Comparison of ENCODE assay signal across 10 cellular contexts in the genomic region with DNA sequence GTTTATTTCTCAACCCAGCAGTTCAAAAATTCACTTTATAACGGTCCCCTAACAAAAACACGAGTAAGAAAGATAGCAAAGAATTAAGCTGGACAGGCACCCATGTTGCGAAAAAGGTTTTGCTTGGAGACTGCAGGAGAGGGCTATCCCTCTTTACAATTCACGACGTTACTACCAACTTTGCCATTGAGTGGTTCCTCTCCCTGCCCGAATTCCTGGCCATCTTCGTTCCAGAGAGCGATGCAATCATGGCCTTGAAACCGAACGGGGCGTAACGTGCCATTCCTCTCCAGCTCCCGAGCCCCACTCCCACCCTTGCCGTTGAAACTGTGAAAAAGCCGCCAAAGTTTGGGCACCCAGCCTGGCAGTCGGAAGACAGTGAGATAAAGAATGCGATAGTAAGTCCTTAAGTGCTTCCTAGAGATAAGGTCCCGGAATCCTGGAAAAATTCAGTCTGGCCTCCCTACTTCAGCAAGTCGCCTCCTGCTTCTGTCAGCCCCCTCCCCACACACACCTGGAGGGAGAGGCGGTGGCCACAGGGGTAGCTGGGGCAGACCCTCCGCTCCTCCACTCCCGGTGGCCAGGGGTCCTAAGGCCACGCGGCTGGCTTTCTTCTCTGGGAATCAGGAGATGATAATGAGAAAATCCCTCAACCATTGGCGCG.
A peak's percentile ranks its signal among the peaks of the same experiment; 100 is the strongest.
DNase-seq lines count a peak whose midpoint lies in the region; ATAC-seq and TF ChIP-seq lines count a peak whose summit lies in the region.
"Had no signal": no experiment of that assay in that cellular context is flagged by ENCODE, and none has a peak within 500 bp of the region (broad histone marks: within the 10 kb centered on the region; RNA-seq: fewer than 3 reads in every experiment).

No MANE protein-coding gene starts in this region.

- H4K5ac ChIP-seq in mesendoderm (ENCODE audit: low read length), result no peak overlapping the region

- no peaks in the 10 kb centered on the region for H3K9me3 Mint-ChIP-seq in endodermal cell

- H3K4me1 ChIP-seq in endodermal cell (ENCODE audit: control insufficient read depth, insufficient read depth, low read length) (no peaks in the 10 kb centered on the region), mesendoderm (ENCODE audit: control insufficient read depth, low read depth, low read length) (peaks cover 8% of the 10 kb centered on the region), urinary bladder (ENCODE audit: insufficient read depth) (no peaks in the 10 kb centered on the region)

- H3K4me2 ChIP-seq in mesendoderm (ENCODE audit: low read length), result peak overlapping the region; percentile 70

- no peak overlapping the region for H3K27ac Mint-ChIP-seq in endodermal cell

- H2AK5ac ChIP-seq in mesendoderm (ENCODE audit: low read length), result no peak overlapping the region

- H3K27me3 ChIP-seq in endodermal cell (ENCODE audit: control insufficient read depth, insufficient read depth, low read length, poor library complexity, severe bottlenecking) (peaks cover 87% of the 10 kb centered on the region), mesendoderm (ENCODE audit: insufficient read depth, low read length, poor library complexity) (peaks cover 15% of the 10 kb centered on the region), MG63 (no peaks in the 10 kb centered on the region)

- no peak overlapping the region for H3K9ac ChIP-seq in endodermal cell (ENCODE audit: extremely low read depth, low read length, poor library complexity, severe bottlenecking)
- H3K9ac ChIP-seq in mesendoderm (ENCODE audit: low read length), result peak overlapping the region; percentile 56

- H3K4me1 Mint-ChIP-seq in endodermal cell, result peaks cover 37% of the 10 kb centered on the region

- peak overlapping the region; percentile 69 for H3K4me3 ChIP-seq in endodermal cell (ENCODE audit: low read length)
- H3K4me3 ChIP-seq in mesendoderm (ENCODE audit: low read length), result peak overlapping the region; percentile 12
- H3K4me3 ChIP-seq in urinary bladder (ENCODE audit: low read depth, low read length), result peak overlapping the region; percentile 14
- no peak overlapping the region for H3K4me3 ChIP-seq in MG63

- TF ChIP-seq CTCF in endodermal cell (conservative IDR thresholded peaks at IDR 0.05), result no peak

- H3K4ac ChIP-seq in mesendoderm (ENCODE audit: low read depth, low read length), result no peak overlapping the region

- DNase-seq in Right ventricle myocardium inferior (ENCODE audit: missing footprints) (no peak), cardiac septum (ENCODE audit: low spot score) (no peak), endodermal cell (peak; percentile 79), mesendoderm (peak; percentile 95), NK-92 (lab: John Stamatoyannopoulos, UW; ENCODE audit: unreplicated experiment) (no peak), MG63 (no peak), CD1c-positive myeloid dendritic cell (ENCODE audit: extremely low spot score) (no peak)
- DNase-seq: effector CD4-positive, alpha-beta T cell; MM.1S had no signal

- peak overlapping the region; percentile 1 for H3K18ac ChIP-seq in mesendoderm (ENCODE audit: low read length)

- H2BK15ac ChIP-seq in mesendoderm (replicated peaks; ENCODE audit: low read depth), result no peak overlapping the region

- H3K56ac ChIP-seq in mesendoderm (ENCODE audit: low read length), result peak overlapping the region; percentile 74

- H3K4me3 Mint-ChIP-seq in endodermal cell, result peak overlapping the region; percentile 50

- no peaks in the 10 kb centered on the region for H3K79me2 ChIP-seq in mesendoderm (ENCODE audit: control insufficient read depth, insufficient read depth, low read length)

- H3K23ac ChIP-seq in mesendoderm (ENCODE audit: low read length), result no peak overlapping the region

- H4K8ac ChIP-seq in mesendoderm (ENCODE audit: low read depth, low read length), result no peak overlapping the region

- H3K27ac ChIP-seq in endodermal cell (ENCODE audit: low read depth, low read length) (no peak overlapping the region), mesendoderm (ENCODE audit: low read depth, low read length) (no peak overlapping the region), urinary bladder (ENCODE audit: low read depth) (no peak overlapping the region)

- H3K36me3 ChIP-seq in endodermal cell (ENCODE audit: control insufficient read depth, insufficient read depth, low read length), result no peaks in the 10 kb centered on the region
- no peaks in the 10 kb centered on the region for H3K36me3 ChIP-seq in mesendoderm (ENCODE audit: control insufficient read depth, insufficient read depth, low read length)
- no peaks in the 10 kb centered on the region for H3K36me3 ChIP-seq in urinary bladder (ENCODE audit: insufficient read depth)
- H3K36me3 ChIP-seq in MG63, result no peaks in the 10 kb centered on the region

- ATAC-seq in Right ventricle myocardium inferior, result peak; percentile 16

- 1 to 6% methylated on average over 8 to 26 of the region's 26 CpGs for WGBS in endodermal cell (ENCODE audit: insufficient coverage in 1 of 2, insufficient read length in 1 of 2), 2 experiments
- WGBS in mesendoderm (ENCODE audit: extremely low coverage, insufficient coverage, low lambda C conversion rate), result no CpG with 5 or more reads among the region's 26 CpGs
- 17% methylated on average over 26 of the region's 26 CpGs for WGBS in urinary bladder

- no peak overlapping the region for H2BK120ac ChIP-seq in mesendoderm (ENCODE audit: low read depth, low read length)

- no peaks in the 10 kb centered on the region for H3K36me3 Mint-ChIP-seq in endodermal cell (ENCODE audit: low read depth)

- peak overlapping the region; percentile 48 for H2BK5ac ChIP-seq in mesendoderm (ENCODE audit: low read length)

- intact Hi-C loops in Right ventricle myocardium inferior (cut with DNase I) (loop anchor here (5.0 to 10.0 kb wide), 2 partner anchors 99 to 703 kb away; no protein-coding TSS in a partner anchor), cardiac septum (cut with DNase I) (loop anchor here (5.0 to 10.0 kb wide), 2 partner anchors 483 to 711 kb away; no protein-coding TSS in a partner anchor)

- peaks cover 82% of the 10 kb centered on the region for H3K27me3 Mint-ChIP-seq in endodermal cell (ENCODE audit: insufficient read depth)

- H3K9me3 ChIP-seq in endodermal cell (ENCODE audit: control insufficient read depth, low read length) (no peaks in the 10 kb centered on the region), MG63 (no peaks in the 10 kb centered on the region)

- H3K79me1 ChIP-seq in mesendoderm (ENCODE audit: low read length), result no peaks in the 10 kb centered on the region

Comparison
In these comparisons a context has a peak if more than half of its experiments do, and no peak if none do; other contexts are left out.
1. DNase-seq: peak in endodermal cell (single experiment) and mesendoderm (single experiment); none in Right ventricle myocardium inferior (single experiment), cardiac septum (single experiment), NK-92 (single experiment), MG63 (single experiment) and CD1c-positive myeloid dendritic cell (single experiment).